13 cellular contexts compared by ENCODE assay signal in genomic region chr16:58495861-58496331, GRCh38. TPM values are rescaled to one million over a fixed set of nuclear protein-coding genes. Genes with fewer than 3 reads are reported as not detected.
DNase-seq lines count a peak whose midpoint lies in the region; ATAC-seq, FAIRE-seq and TF ChIP-seq lines count a peak whose summit lies in the region.
"Had no signal": no experiment of that assay in that cellular context is flagged by ENCODE, and none has a peak within 500 bp of the region (broad histone marks: within the 10 kb centered on the region; RNA-seq: fewer than 3 reads in every experiment).

No MANE protein-coding gene starts in this region.

- peaks cover 10% of the 10 kb centered on the region for H3F3A ChIP-seq in MM.1S (ENCODE audit: insufficient read depth, low read length)

- ATAC-seq in GM19467 (IDR thresholded peaks at IDR 0.05; ENCODE audit: unreplicated experiment) = no peak

- CTCF ChIA-PET in AG04450 (lab: Charles Lee) = interaction anchor here (0.9 to 5.9 kb wide), 9 partner anchors 10 to 187 kb away, joined by 3 to 73 read pairs (median 5); partner anchors contain the start of gene GINS3

- no peak overlapping the region for H3K4me3 Mint-ChIP-seq in endodermal cell

- TF ChIP-seq CTCF in AG04450 (IDR thresholded peaks at IDR 0.05; ENCODE audit: low read depth, low read length) (no peak), MM.1S (IDR thresholded peaks at IDR 0.05; ENCODE audit: low read length) (no peak), endodermal cell (conservative IDR thresholded peaks at IDR 0.05) (no peak)

- H4K20me1 ChIP-seq in MM.1S (ENCODE audit: insufficient read depth, low read length) = no peaks in the 10 kb centered on the region

- H3K79me2 ChIP-seq in MM.1S (ENCODE audit: low read length) = no peaks in the 10 kb centered on the region

- 68 to 78% methylated on average over 8 to 12 of the region's 12 CpGs for WGBS in endodermal cell (ENCODE audit: insufficient coverage in 1 of 2, insufficient read length in 1 of 2), 2 experiments
- 71 to 77% (median 76%) methylated on average over 9 to 12 of the region's 12 CpGs for WGBS in small intestine, 3 donors

- H2AFZ ChIP-seq in MM.1S (ENCODE audit: low read length) (no peak overlapping the region), neuron (ENCODE audit: low read depth, low read length) (peak overlapping the region; percentile 29)

- H3K9me2 ChIP-seq in MM.1S (replicated peaks; ENCODE audit: insufficient read depth, low read length) = no peaks in the 10 kb centered on the region

- DNase-seq in AG04450 (ENCODE audit: low read depth, low spot score) (no peak), MM.1S (no peak), endodermal cell (peak; percentile 62), KG1 (lab: John Stamatoyannopoulos, UW) (no peak), NCI-H1694 (lab: John Stamatoyannopoulos, UW) (no peak), small intestine (no peak)
- DNase-seq: activated CD4-positive, alpha-beta T cell treated with anti-CD3 and anti-CD28 coated beads for 1 hour; left lung had no signal

- peaks cover 3% of the 10 kb centered on the region for H3K27me3 ChIP-seq in AG04450 (ENCODE audit: control insufficient read depth, insufficient read depth, low read length)
- H3K27me3 ChIP-seq in MM.1S (replicated peaks; ENCODE audit: insufficient read depth, low read length) = no peaks in the 10 kb centered on the region
- H3K27me3 ChIP-seq in endodermal cell (ENCODE audit: control insufficient read depth, insufficient read depth, low read length, poor library complexity, severe bottlenecking) = no peaks in the 10 kb centered on the region
- H3K27me3 ChIP-seq in neuron (ENCODE audit: insufficient read depth, low read length) = no peaks in the 10 kb centered on the region
- no peaks in the 10 kb centered on the region for H3K27me3 ChIP-seq in small intestine (ENCODE audit: control insufficient read depth in 2 of 2, insufficient read depth in 2 of 2, low read length in 2 of 2)
- H3K27me3 ChIP-seq: SJSA1 had no signal

- H3K4me1 ChIP-seq in MM.1S (ENCODE audit: low read length) = peaks cover 30% of the 10 kb centered on the region
- peaks cover 12% of the 10 kb centered on the region for H3K4me1 ChIP-seq in endodermal cell (ENCODE audit: control insufficient read depth, insufficient read depth, low read length)
- H3K4me1 ChIP-seq in neuron (ENCODE audit: insufficient read depth, low read length) = peaks cover 53% of the 10 kb centered on the region
- H3K4me1 ChIP-seq in small intestine (ENCODE audit: control insufficient read depth in 2 of 2, insufficient read depth in 1 of 2, low read depth in 1 of 2, low read length in 1 of 2) = no peaks in the 10 kb centered on the region
- H3K4me1 ChIP-seq: prostate gland had no signal

- H3K27me3 Mint-ChIP-seq in endodermal cell (ENCODE audit: insufficient read depth) = no peaks in the 10 kb centered on the region

- H3K4me1 Mint-ChIP-seq in endodermal cell = peaks cover 3% of the 10 kb centered on the region

- H3K4me3 ChIP-seq in AG04450 (ENCODE audit: low read depth, low read length) (no peak overlapping the region), MM.1S (ENCODE audit: low read length) (0 out of 2 replicates have a peak overlapping the region, but pooled peaks have one; percentile 36), endodermal cell (ENCODE audit: low read length) (no peak overlapping the region), neuron (ENCODE audit: low read length) (peak overlapping the region; percentile 46), small intestine (ENCODE audit: low read depth in 1 of 2, low read length in 2 of 2) (no peak overlapping the region)
- H3K4me3 ChIP-seq: colonic mucosa, left lung, prostate gland, SJSA1 had no signal

- no peak overlapping the region for H3K27ac Mint-ChIP-seq in endodermal cell

- H3K27ac ChIP-seq in AG04450 (ENCODE audit: low read depth, low read length) = peak overlapping the region; percentile 85
- H3K27ac ChIP-seq in MM.1S (ENCODE audit: low read length) = peak overlapping the region; percentile 82
- H3K27ac ChIP-seq in endodermal cell (ENCODE audit: low read depth, low read length) = peak overlapping the region; percentile 99
- H3K27ac ChIP-seq in small intestine (ENCODE audit: low read depth in 1 of 2, low read length in 1 of 2) = no peak overlapping the region
- H3K27ac ChIP-seq: colonic mucosa, left lung, prostate gland had no signal

- H3K9me3 ChIP-seq in AG04450 (ENCODE audit: control insufficient read depth, insufficient read depth, low read length) (no peaks in the 10 kb centered on the region; the same call in 1 of the 2 replicates), MM.1S (replicated peaks; ENCODE audit: insufficient read depth, low read length) (no peaks in the 10 kb centered on the region), endodermal cell (ENCODE audit: control insufficient read depth, low read length) (no peaks in the 10 kb centered on the region), neuron (ENCODE audit: low read length) (no peaks in the 10 kb centered on the region), small intestine (ENCODE audit: control insufficient read depth, low read depth) (no peaks in the 10 kb centered on the region)
- H3K9me3 ChIP-seq: colonic mucosa, left lung, prostate gland, SJSA1 had no signal

- peak overlapping the region; percentile 66; the same call in 1 of the 2 replicates for H3K4me2 ChIP-seq in MM.1S (ENCODE audit: low read depth, low read length)

- no peaks in the 10 kb centered on the region for H3K9me3 Mint-ChIP-seq in endodermal cell

- peak overlapping the region; percentile 77 for H3K9ac ChIP-seq in MM.1S (ENCODE audit: low read length)
- no peak overlapping the region for H3K9ac ChIP-seq in endodermal cell (ENCODE audit: extremely low read depth, low read length, poor library complexity, severe bottlenecking)

- FAIRE-seq in small intestine (lab: Jason Lieb, UNC) = no peak

- peaks cover 21% of the 10 kb centered on the region for H3K36me3 Mint-ChIP-seq in endodermal cell (ENCODE audit: low read depth)

- no peaks in the 10 kb centered on the region for H3K36me3 ChIP-seq in MM.1S (replicated peaks; ENCODE audit: insufficient read depth, low read length)
- H3K36me3 ChIP-seq in endodermal cell (ENCODE audit: control insufficient read depth, insufficient read depth, low read length) = peaks cover 11% of the 10 kb centered on the region
- H3K36me3 ChIP-seq in neuron (ENCODE audit: insufficient read depth, low read length) = no peaks in the 10 kb centered on the region
- no peaks in the 10 kb centered on the region for H3K36me3 ChIP-seq in small intestine (ENCODE audit: control insufficient read depth in 2 of 2, insufficient read depth in 2 of 2, low read length in 2 of 2)
- H3K36me3 ChIP-seq: colonic mucosa, left lung, prostate gland, SJSA1 had no signal

- POLR2A ChIA-PET in AG04450 (lab: Yijun Ruan, JAX) = interaction anchor here (0.7 kb wide), 1 partner anchor 189 kb away, joined by 3 read pairs; the partner anchor contains the start of gene SLC38A7

RNA-seq across cellular contexts. Expression of gene NDRG4, which starts 4.0 kb away (rescaled TPM):
- 24.3 and 29.0 TPM in 2 replicates for polyA plus RNA-seq in AG04450 (2011; rRNA removed)
- 36.1 and 61.6 TPM in 2 replicates for polyA minus RNA-seq in AG04450 (2011; rRNA and poly(A)+ RNA removed)
- 10 to 100 TPM; 81.9 to 95.9 TPM for total RNA-seq in endodermal cell
- polyA plus RNA-seq in endodermal cell (2013, experiment 1 of 2) = 76.8 TPM
- 71.1 TPM for polyA plus RNA-seq in endodermal cell (2013, experiment 2 of 2)
- 10 to 100 TPM in 1 of 3 donors, 1 to 10 TPM in 1, under 1 TPM in 1; 0.67 to 19.3 (median 8.4) TPM for polyA plus RNA-seq in small intestine

RNA-seq across cellular contexts. Expression of gene SETD6, which starts 19.4 kb away (rescaled TPM):
- polyA plus RNA-seq in AG04450 (2011; rRNA removed) (5.3 and 6.5 TPM in 2 replicates), small intestine (1 to 10 TPM; 7.5 to 7.6 (median 7.6) TPM)
- 4.9 TPM in 2 replicates for polyA minus RNA-seq in AG04450 (2011; rRNA and poly(A)+ RNA removed)
- total RNA-seq in endodermal cell = 10 to 100 TPM; 37.2 to 42.3 TPM
- 26.0 TPM for polyA plus RNA-seq in endodermal cell (2013, experiment 1 of 2)
- polyA plus RNA-seq in endodermal cell (2013, experiment 2 of 2) = 21.5 TPM

Comparison
In these comparisons a context has a peak if more than half of its experiments do, and no peak if none do; other contexts are left out.
1. H3K27ac ChIP-seq: peak in AG04450 (single experiment), MM.1S (single experiment) and endodermal cell (single experiment); none in small intestine (0 of 2).
2. H3K4me3 ChIP-seq: peak in MM.1S (single experiment) and neuron (single experiment); none in AG04450 (single experiment), endodermal cell (single experiment) and small intestine (0 of 2).